22 cellular contexts compared by ENCODE assay signal in the genomic region with DNA sequence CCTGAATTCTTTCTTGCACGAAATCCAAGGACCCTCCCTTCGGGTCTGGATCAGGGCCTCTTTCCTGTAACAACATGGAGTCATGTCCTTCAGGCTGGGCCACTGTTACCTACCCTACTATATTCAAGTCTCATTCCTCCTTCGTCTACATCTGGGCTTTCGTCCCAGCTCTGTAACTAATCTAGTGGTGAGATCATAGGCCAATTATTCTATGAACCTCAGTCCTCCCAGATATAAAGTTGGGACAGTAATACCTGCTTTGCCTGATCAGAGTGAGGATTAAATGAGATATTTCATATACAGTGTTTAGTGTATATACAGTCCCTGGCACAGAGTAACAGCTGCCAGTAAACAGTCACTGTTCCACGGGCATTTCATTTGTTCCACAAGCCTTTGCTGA. TPM values are rescaled to one million over a fixed set of nuclear protein-coding genes. Genes with fewer than 3 reads are reported as not detected.
DNase-seq lines count a peak whose midpoint lies in the region; ATAC-seq, FAIRE-seq and TF ChIP-seq lines count a peak whose summit lies in the region.
"Had no signal": no experiment of that assay in that cellular context is flagged by ENCODE, and none has a peak within 500 bp of the region (broad histone marks: within the 10 kb centered on the region; RNA-seq: fewer than 3 reads in every experiment).

No MANE protein-coding gene starts in this region.

- no peaks in the 10 kb centered on the region for H3K27me3 ChIP-seq in esophagus (ENCODE audit: control insufficient read depth in 1 of 2, insufficient read depth in 2 of 2, low read length in 2 of 2)
- H3K27me3 ChIP-seq: BLaER1 had no signal

- no peaks in the 10 kb centered on the region for H3K36me3 ChIP-seq in esophagus (ENCODE audit: control insufficient read depth in 2 of 2, insufficient read depth in 2 of 2, low read length in 1 of 2)
- H3K36me3 ChIP-seq: BLaER1 had no signal

- H3K9me3 ChIP-seq in esophagus (ENCODE audit: control insufficient read depth in 2 of 2, insufficient read depth in 1 of 2, low read depth in 1 of 2, low read length in 1 of 2): no peaks in the 10 kb centered on the region
- H3K9me3 ChIP-seq: BLaER1 had no signal

- no peak for TF ChIP-seq POLR2A in GM12892 (IDR thresholded peaks at IDR 0.05; ENCODE audit: low read depth, low read length)

- ATAC-seq in GM21360 (IDR thresholded peaks at IDR 0.05; ENCODE audit: unreplicated experiment): no peak

- WGBS in esophagus, 2 donors: 66 to 71% methylated on average over 5 of the region's 5 CpGs

- no peak for FAIRE-seq in GM12892 (lab: Jason Lieb, UNC)
- FAIRE-seq: H54, RCC 7860 had no signal

- H3K4me1 ChIP-seq in esophagus (ENCODE audit: control insufficient read depth in 2 of 2, insufficient read depth in 2 of 2, low read length in 1 of 2): no peaks in the 10 kb centered on the region

- H3K4me3 ChIP-seq in AG10803 (ENCODE audit: low read length) (no peak overlapping the region), esophagus (ENCODE audit: low read depth in 1 of 2, low read length in 2 of 2) (no peak overlapping the region)
- H3K4me3 ChIP-seq: BLaER1, SK-N-MC had no signal

- peak; percentile 21 for DNase-seq in AG10803 (ENCODE audit: low read depth)
- DNase-seq in M059J (ENCODE audit: low read depth): peak; percentile 43
- peak; percentile 32 for DNase-seq in iris pigment epithelial cell (ENCODE audit: low read depth)
- DNase-seq in GM20000 (ENCODE audit: low spot score): no peak
- no peak for DNase-seq in GM12892 (ENCODE audit: insufficient read length)
- no peak for DNase-seq in GDM1 (lab: John Stamatoyannopoulos, UW)
- DNase-seq: CD4-positive, CD25-positive, alpha-beta regulatory T cell; NCI-H1092; NCI-H1436; NCI-H187 treated with DMSO at 0.1 percent for 48 hours; NCI-H2171 treated with DMSO at 0.1 percent for 48 hours; NCI-H345; NCI-H524; NCI-H748 treated with DMSO at 0.1 percent for 48 hours; SIG-M5 had no signal

- no peak for TF ChIP-seq CTCF in AG10803 (conservative IDR thresholded peaks at IDR 0.05; ENCODE audit: low read length)
- TF ChIP-seq CTCF in GM20000 (IDR thresholded peaks at IDR 0.05; ENCODE audit: extremely low read depth, missing control alignments): no peak

- H3K27ac ChIP-seq in esophagus (ENCODE audit: low read depth in 2 of 2, low read length in 1 of 2): peak overlapping the region; percentile 50 to 73
- H3K27ac ChIP-seq: BLaER1, HL-60, SK-N-MC had no signal

RNA-seq across cellular contexts. Expression of gene ATP12A, which starts 48.3 kb away (rescaled TPM):
- not detected in 2 replicates for total RNA-seq in M059J (2014; rRNA removed; shearing (Covaris generic))
- 1 to 10 TPM in 1 of 2 donors, under 1 TPM in 1; 0.81 to 1.8 TPM for polyA plus RNA-seq in esophagus
- polyA plus RNA-seq in GM12892 (2012; ENCODE audit: missing spikeins): not detected

Comparison
In these comparisons a context has a peak if more than half of its experiments do, and no peak if none do; other contexts are left out.
1. DNase-seq: peak in AG10803 (single experiment), M059J (single experiment) and iris pigment epithelial cell (single experiment); none in GM20000 (single experiment), GM12892 (single experiment) and GDM1 (single experiment).